Comparison of ENCODE assay signal across 10 cellular contexts in genomic region chr12:57022324-57022723, GRCh38. TPM values are rescaled to one million over a fixed set of nuclear protein-coding genes. Genes with fewer than 3 reads are reported as not detected.
"Had no signal": no experiment of that assay in that cellular context is flagged by ENCODE, and none has a peak within 500 bp of the region (broad histone marks: within the 10 kb centered on the region; RNA-seq: fewer than 3 reads in every experiment).

No MANE protein-coding gene starts in this region.

RNA-seq across cellular contexts. Expression of gene TAC3, which starts 6.0 kb away (rescaled TPM):
- total RNA-seq: activated CD4-positive, alpha-beta memory T cell treated with anti-CD3 and anti-CD28 coated beads, Interleukin-2, amount 10 ng/mL, durations not matched to agents 7 days and 5 days; activated CD4-positive, alpha-beta T cell treated with anti-CD3 and anti-CD28 coated beads, Interleukin-2, amount 10 ng/mL, durations not matched to agents 24 days and 14 days; aorta; body of pancreas; chondrocyte; dermis microvascular lymphatic vessel endothelial cell; endothelial cell of umbilical vein; esophagus squamous epithelium; foreskin keratinocyte; gastrocnemius medialis had no signal
- polyA plus RNA-seq: endothelial cell of umbilical vein, foreskin keratinocyte had no signal

RNA-seq across cellular contexts. Expression of gene MYO1A, which starts 27.6 kb away (rescaled TPM):
- total RNA-seq: chondrocyte, endothelial cell of umbilical vein, foreskin keratinocyte had no signal
- polyA plus RNA-seq: endothelial cell of umbilical vein, foreskin keratinocyte had no signal
